ENCODE assay signal across 8 cellular contexts in genomic region chr22:38873469-38874411, GRCh38. TPM values are rescaled to one million over a fixed set of nuclear protein-coding genes. Genes with fewer than 3 reads are reported as not detected.
DNase-seq lines count a peak whose midpoint lies in the region; ATAC-seq, FAIRE-seq and TF ChIP-seq lines count a peak whose summit lies in the region.

No MANE protein-coding gene starts in this region.

- CTCF ChIA-PET in A549 (lab: Yijun Ruan, JAX) = interaction anchor here (0.9 to 9.2 kb wide), 6 partner anchors 8 to 129 kb away, joined by 3 to 112 read pairs (median 4); no protein-coding TSS in a partner anchor

- no peak for ATAC-seq in A549

- peak overlapping the region; percentile 91 for H3K4me2 ChIP-seq in A549

- H3K27me3 ChIP-seq in uterus (no peaks in the 10 kb centered on the region), brain microvascular endothelial cell (replicated peaks) (peaks cover 8% of the 10 kb centered on the region)

- TF ChIP-seq POLR2A in A549 (IDR thresholded peaks at IDR 0.05; ENCODE audit: low read length) (no peak), uterus (IDR thresholded peaks at IDR 0.05) (no peak)

- in situ Hi-C loops in brain microvascular endothelial cell (cut with HindIII; ENCODE audit: low pct_ligation_motif_present, low sequenced_read_pairs) = no loop called here

- peaks cover 29% of the 10 kb centered on the region for H3K27me3 Mint-ChIP-seq in dendritic cell treated with granulocyte-macrophage colony-stimulating factor and Interleukin-4, amounts not matched to agents 40 ng/mL and 50 ng/mL, for 4 days
- H3K27me3 Mint-ChIP-seq in osteocyte (ENCODE audit: unreplicated experiment) = peaks cover 27% of the 10 kb centered on the region

- DNase-seq in A549 (ENCODE audit: low read depth in 1 of 2, low spot score in 1 of 2) (no peak), HPDE6-E6E7 (ENCODE audit: extremely low spot score) (peak; percentile 67), osteocyte (ENCODE audit: extremely low spot score, unreplicated experiment) (peak; percentile 53), uterus (no peak), brain microvascular endothelial cell (no peak), AML-193 (lab: John Stamatoyannopoulos, UW) (no peak)
- peak; percentile 65 for DNase-seq in activated CD4-positive, CD25-positive, alpha-beta regulatory T cell treated with anti-CD3 and anti-CD28 coated beads, Interleukin-2, amount 50 U/mL, for 72 hours

- peak overlapping the region; percentile 98 for H3K27ac Mint-ChIP-seq in dendritic cell treated with granulocyte-macrophage colony-stimulating factor and Interleukin-4, amounts not matched to agents 40 ng/mL and 50 ng/mL, for 4 days
- H3K27ac Mint-ChIP-seq in osteocyte (ENCODE audit: unreplicated experiment) = peak overlapping the region; percentile 98

- peaks cover 23% of the 10 kb centered on the region for H3K4me1 ChIP-seq in A549
- peaks cover 5 to 6% of the 10 kb centered on the region in 2 donors for H3K4me1 ChIP-seq in uterus

- TF ChIP-seq EP300 in A549 (IDR thresholded peaks at IDR 0.05) = no peak

- POLR2A ChIA-PET in A549 (lab: Yijun Ruan, JAX) = interaction anchor here (2.0 kb wide), 1 partner anchor 51 kb away, joined by 17 read pairs; no protein-coding TSS in a partner anchor

- FAIRE-seq in A549 (lab: Jason Lieb, UNC) = no peak

- H3K9me3 ChIP-seq in A549 = no peaks in the 10 kb centered on the region
- H3K9me3 ChIP-seq in uterus = no peaks in the 10 kb centered on the region

- H3K4me3 Mint-ChIP-seq in dendritic cell treated with granulocyte-macrophage colony-stimulating factor and Interleukin-4, amounts not matched to agents 40 ng/mL and 50 ng/mL, for 4 days = peak overlapping the region; percentile 94
- H3K4me3 Mint-ChIP-seq in osteocyte (ENCODE audit: unreplicated experiment) = peak overlapping the region; percentile 92

- H3K36me3 Mint-ChIP-seq in dendritic cell treated with granulocyte-macrophage colony-stimulating factor and Interleukin-4, amounts not matched to agents 40 ng/mL and 50 ng/mL, for 4 days (ENCODE audit: low read depth) = peaks cover 39% of the 10 kb centered on the region
- peaks cover 3% of the 10 kb centered on the region for H3K36me3 Mint-ChIP-seq in osteocyte (ENCODE audit: unreplicated experiment)

- H3K4me3 ChIP-seq in A549 (peak overlapping the region; percentile 88), uterus (peak overlapping the region; percentile 64 to 91), brain microvascular endothelial cell (ENCODE audit: low read depth, low read length) (no peak overlapping the region)

- intact Hi-C loops in dendritic cell treated with granulocyte-macrophage colony-stimulating factor and Interleukin-4, amounts not matched to agents 40 ng/mL and 50 ng/mL, for 4 days (cut with micrococcal nuclease) = loop anchor here (5.0 to 10.0 kb wide), 3 partner anchors 54 to 431 kb away; no protein-coding TSS in a partner anchor
- intact Hi-C loops in uterus (cut with DNase I; ENCODE audit: low total_unique reads) = loop anchor here (10.0 kb wide), 1 partner anchor 51 kb away; no protein-coding TSS in a partner anchor

- peaks cover 39% of the 10 kb centered on the region for H3K4me1 Mint-ChIP-seq in dendritic cell treated with granulocyte-macrophage colony-stimulating factor and Interleukin-4, amounts not matched to agents 40 ng/mL and 50 ng/mL, for 4 days (ENCODE audit: low read depth)
- peaks cover 23% of the 10 kb centered on the region for H3K4me1 Mint-ChIP-seq in osteocyte (ENCODE audit: unreplicated experiment)

- WGBS in A549 (ENCODE audit: missing lambda C conversion rate) = 87% methylated on average over 9 of the region's 9 CpGs

- H3K36me3 ChIP-seq in uterus (no peaks in the 10 kb centered on the region), brain microvascular endothelial cell (replicated peaks) (peaks cover 5% of the 10 kb centered on the region)

- TF ChIP-seq CTCF in A549 (IDR thresholded peaks at IDR 0.05) (no peak), osteocyte (IDR thresholded peaks at IDR 0.05) (no peak), uterus (IDR thresholded peaks at IDR 0.05) (no peak), brain microvascular endothelial cell (IDR thresholded peaks at IDR 0.05; ENCODE audit: low read depth, low read length, missing control alignments) (no peak)

- no peak for TF ChIP-seq RAD21 in A549 (conservative IDR thresholded peaks at IDR 0.05 in 1 of 2, IDR thresholded peaks at IDR 0.05 in 1 of 2)

- peak overlapping the region; percentile 99 to 100 for H3K27ac ChIP-seq in A549
- H3K27ac ChIP-seq in uterus = peak overlapping the region; percentile 94 to 99
- H3K27ac ChIP-seq in brain microvascular endothelial cell = no peak overlapping the region

- H3K9me3 Mint-ChIP-seq in dendritic cell treated with granulocyte-macrophage colony-stimulating factor and Interleukin-4, amounts not matched to agents 40 ng/mL and 50 ng/mL, for 4 days = no peaks in the 10 kb centered on the region
- H3K9me3 Mint-ChIP-seq in osteocyte (ENCODE audit: unreplicated experiment) = no peaks in the 10 kb centered on the region

TF ChIP-seq in A549, 52 proteins besides CTCF, POLR2A, EP300 and RAD21 (continues in another document):
- TF ChIP-seq FOSL2 (IDR thresholded peaks at IDR 0.05) (no peak), FOSL2 (CRISPR knock-in tag; IDR thresholded peaks at IDR 0.05) (no peak), EHF (CRISPR knock-in tag; IDR thresholded peaks at IDR 0.05) (no peak), HES2 (IDR thresholded peaks at IDR 0.05) (no peak), MYC (IDR thresholded peaks at IDR 0.05; ENCODE audit: borderline replicate concordance, low read length) (no peak), ZNF302 (CRISPR knock-in tag; IDR thresholded peaks at IDR 0.05) (no peak), ZC3H11A (IDR thresholded peaks at IDR 0.05) (no peak), NR3C1 (IDR thresholded peaks at IDR 0.05) (no peak), REST (IDR thresholded peaks at IDR 0.05) (no peak), NPAS2 (CRISPR knock-in tag; IDR thresholded peaks at IDR 0.05; ENCODE audit: borderline replicate concordance) (no peak), ESRRA (IDR thresholded peaks at IDR 0.05; ENCODE audit: borderline replicate concordance, low read length) (no peak), PHF8 (IDR thresholded peaks at IDR 0.05; ENCODE audit: borderline replicate concordance, low read depth) (no peak), ELK1 (IDR thresholded peaks at IDR 0.05; ENCODE audit: low read depth, low read length) (no peak), CBX2 (IDR thresholded peaks at IDR 0.05; ENCODE audit: borderline replicate concordance, low read depth) (no peak), TFCP2L1 (CRISPR knock-in tag; IDR thresholded peaks at IDR 0.05) (no peak), ZFP36 (IDR thresholded peaks at IDR 0.05; ENCODE audit: borderline replicate concordance, partially characterized antibody) (no peak)

RNA-seq across cellular contexts. Expression of gene CBX6, which starts 1.7 kb away (rescaled TPM):
- polyA plus RNA-seq in A549 (2011; rRNA removed) = 9.8 and 10.4 TPM in 2 replicates
- 7.6 and 10.4 TPM in 2 replicates for polyA plus RNA-seq in A549 (2012; cell fraction: cytosol; rRNA removed)
- polyA plus RNA-seq in A549 (2012; cell fraction: nucleus; rRNA removed) = 25.0 and 36.1 TPM in 2 replicates
- polyA plus RNA-seq in A549 (2017; fragmentation: RNase III; extraction: RNeasy Plus Mini Kit Qiagen cat#74134 plus additional on column Dnase treatment) = 22.1 to 24.0 TPM (median 22.4 TPM) in 3 replicates
- 35.3 and 40.2 TPM in 2 replicates for polyA minus RNA-seq in A549 (2011; rRNA and poly(A)+ RNA removed)
- 83.5 and 86.2 TPM in 2 replicates for total RNA-seq in osteocyte
- 100 to 1,000 TPM in 1 of 4 donors, 10 to 100 TPM in 3; 11.0 to 145 (median 56.4) TPM for total RNA-seq in uterus

RNA-seq across cellular contexts. Expression of gene NPTXR, which starts 29.9 kb away (rescaled TPM):
- polyA plus RNA-seq in A549 (2011; rRNA removed) = 3.3 and 6.6 TPM in 2 replicates
- polyA plus RNA-seq in A549 (2012; cell fraction: cytosol; rRNA removed) = 2.3 and 3.6 TPM in 2 replicates
- polyA plus RNA-seq in A549 (2012; cell fraction: nucleus; rRNA removed) = 5.8 and 6.7 TPM in 2 replicates
- polyA plus RNA-seq in A549 (2017; fragmentation: RNase III; extraction: RNeasy Plus Mini Kit Qiagen cat#74134 plus additional on column Dnase treatment) = 9.7 to 15.3 TPM (median 14.8 TPM) in 3 replicates
- polyA minus RNA-seq in A549 (2011; rRNA and poly(A)+ RNA removed) = 7.7 TPM in 2 replicates
- total RNA-seq in osteocyte = 4.7 and 4.8 TPM in 2 replicates
- total RNA-seq in uterus = 10 to 100 TPM in 2 of 4 donors, 1 to 10 TPM in 2; 1.8 to 24.1 (median 10.0) TPM

Comparison
In these comparisons a context has a peak if more than half of its experiments do, and no peak if none do; other contexts are left out.
1. DNase-seq: peak in HPDE6-E6E7 (single experiment), activated CD4-positive, CD25-positive, alpha-beta regulatory T cell treated with anti-CD3 and anti-CD28 coated beads, Interleukin-2, amount 50 U/mL, for 72 hours (single experiment) and osteocyte (single experiment); none in A549 (0 of 2), uterus (0 of 2), brain microvascular endothelial cell (single experiment) and AML-193 (0 of 2).